ENCODE assay signal across 8 cellular contexts in genomic region chrX:131747173-131747572, GRCh38.
DNase-seq lines count a peak whose midpoint lies in the region; TF ChIP-seq lines count a peak whose summit lies in the region.

No MANE protein-coding gene starts in this region.

- H3K4me1 Mint-ChIP-seq in T-helper 2 cell treated with Interferon-gamma antibody and Interleukin-4, amounts not matched to agents 5 μg/mL and 100 μg/mL, for 36 hours (ENCODE audit: low read depth): no peaks in the 10 kb centered on the region

- H3K4me2 ChIP-seq in osteoblast (ENCODE audit: insufficient read depth, low read length): peak overlapping the region; percentile 95

- H3K9me3 Mint-ChIP-seq in T-helper 2 cell treated with Interferon-gamma antibody and Interleukin-4, amounts not matched to agents 5 μg/mL and 100 μg/mL, for 36 hours: no peaks in the 10 kb centered on the region

- H3K36me3 ChIP-seq in osteoblast (ENCODE audit: insufficient read depth, low read length) (no peaks in the 10 kb centered on the region), SJCRH30 (no peaks in the 10 kb centered on the region)

- no peaks in the 10 kb centered on the region for H3K27me3 ChIP-seq in osteoblast (ENCODE audit: insufficient read depth, low read length)
- H3K27me3 ChIP-seq in SJCRH30: no peaks in the 10 kb centered on the region

- H3K4me3 ChIP-seq in LNCaP clone FGC (ENCODE audit: low read depth, low read length): peak overlapping the region; percentile 57
- H3K4me3 ChIP-seq in osteoblast (ENCODE audit: insufficient read depth, low read length): peak overlapping the region; percentile 78
- no peak overlapping the region for H3K4me3 ChIP-seq in SJCRH30

- H3K79me2 ChIP-seq in osteoblast (ENCODE audit: insufficient read depth, low read length): no peaks in the 10 kb centered on the region

- peak overlapping the region; percentile 90 for H3K27ac ChIP-seq in angular gyrus (ENCODE audit: low read depth, low read length)
- H3K27ac ChIP-seq in osteoblast (ENCODE audit: low read depth, low read length): no peak overlapping the region
- no peak overlapping the region for H3K27ac ChIP-seq in SJCRH30

- H2AFZ ChIP-seq in osteoblast (ENCODE audit: low read length): peak overlapping the region; percentile 93

- TF ChIP-seq CTCF in LNCaP clone FGC (IDR thresholded peaks at IDR 0.05; ENCODE audit: control insufficient read depth, extremely low read depth, insufficient read depth): peak; percentile 56
- TF ChIP-seq CTCF in osteoblast (IDR thresholded peaks at IDR 0.05; ENCODE audit: extremely low read depth, low read depth, low read length): peak; percentile 48

- peaks cover 30% of the 10 kb centered on the region for H3K36me3 Mint-ChIP-seq in T-helper 2 cell treated with Interferon-gamma antibody and Interleukin-4, amounts not matched to agents 5 μg/mL and 100 μg/mL, for 36 hours (ENCODE audit: low read depth)

- DNase-seq in SIG-M5 treated with dmso at 0.1 percent for 504 hours (lab: John Stamatoyannopoulos, UW; ENCODE audit: unreplicated experiment) (peak; percentile 29), SIG-M5 (lab: John Stamatoyannopoulos, UW) (no peak), LNCaP clone FGC (ENCODE audit: low read depth) (peak; percentile 87), osteoblast (ENCODE audit: insufficient read length, low spot score, missing footprints) (peak; percentile 77), HUDEP-2 (lab: John Stamatoyannopoulos, UW; ENCODE audit: unreplicated experiment in 76 of 76) (no peak), SJCRH30 (no peak)
- no peak for DNase-seq in T-helper 2 cell treated with Interferon-gamma antibody and Interleukin-4, amounts not matched to agents 5 μg/mL and 100 μg/mL, for 36 hours (ENCODE audit: low spot score)

- H3K4me1 ChIP-seq in osteoblast (ENCODE audit: insufficient read depth, low read length): peaks cover 5% of the 10 kb centered on the region
- H3K4me1 ChIP-seq in SJCRH30: no peaks in the 10 kb centered on the region

- no peak overlapping the region for H3K27ac Mint-ChIP-seq in T-helper 2 cell treated with Interferon-gamma antibody and Interleukin-4, amounts not matched to agents 5 μg/mL and 100 μg/mL, for 36 hours

- no peaks in the 10 kb centered on the region for H3K9me3 ChIP-seq in osteoblast (ENCODE audit: low read depth, low read length)
- no peaks in the 10 kb centered on the region for H3K9me3 ChIP-seq in SJCRH30 (replicated peaks)

- no peaks in the 10 kb centered on the region for H4K20me1 ChIP-seq in osteoblast (ENCODE audit: insufficient read depth, low read length)

- H3K4me3 Mint-ChIP-seq in T-helper 2 cell treated with Interferon-gamma antibody and Interleukin-4, amounts not matched to agents 5 μg/mL and 100 μg/mL, for 36 hours: no peak overlapping the region

- no peaks in the 10 kb centered on the region for H3K27me3 Mint-ChIP-seq in T-helper 2 cell treated with Interferon-gamma antibody and Interleukin-4, amounts not matched to agents 5 μg/mL and 100 μg/mL, for 36 hours (ENCODE audit: low read depth)

Comparison
In these comparisons a context has a peak if more than half of its experiments do, and no peak if none do; other contexts are left out.
1. DNase-seq: peak in SIG-M5 treated with dmso at 0.1 percent for 504 hours (single experiment), LNCaP clone FGC (single experiment) and osteoblast (single experiment); none in SIG-M5 (single experiment), HUDEP-2 (0 of 76), SJCRH30 (0 of 2) and T-helper 2 cell treated with Interferon-gamma antibody and Interleukin-4, amounts not matched to agents 5 μg/mL and 100 μg/mL, for 36 hours (single experiment).